2 cellular contexts compared by ENCODE assay signal in genomic region chr18:76558881-76559667, GRCh38.
A peak's percentile ranks its signal among the peaks of the same experiment; 100 is the strongest.
TF ChIP-seq lines count a peak whose summit lies in the region.

No MANE protein-coding gene starts in this region.

TF ChIP-seq in HepG2, 621 proteins besides CTCF, POLR2A, EP300 and RAD21 (continues in another document):
- TF ChIP-seq ZNF362 (CRISPR knock-in tag; IDR thresholded peaks at IDR 0.05; ENCODE audit: borderline replicate concordance) (no peak), ZNF687 (CRISPR knock-in tag; IDR thresholded peaks at IDR 0.05) (peak; percentile 45), HDAC2 (CRISPR knock-in tag; IDR thresholded peaks at IDR 0.05) (0 out of 2 replicates have a peak, but pooled peaks have one; percentile 17), GABPB1 (CRISPR knock-in tag; IDR thresholded peaks at IDR 0.05) (peak; percentile 39; the same call in 1 of the 2 replicates), ZMYM4 (CRISPR knock-in tag; IDR thresholded peaks at IDR 0.05) (no peak), ZBED4 (CRISPR knock-in tag; IDR thresholded peaks at IDR 0.05; ENCODE audit: borderline replicate concordance) (no peak), ZNF383 (CRISPR knock-in tag; IDR thresholded peaks at IDR 0.05; ENCODE audit: borderline replicate concordance) (no peak), NFRKB (IDR thresholded peaks at IDR 0.05) (no peak), UBTF (CRISPR knock-in tag; IDR thresholded peaks at IDR 0.05) (peak; percentile 82), HNF4A (CRISPR knock-in tag; IDR thresholded peaks at IDR 0.05) (peak; percentile 58), IRF9 (CRISPR knock-in tag; IDR thresholded peaks at IDR 0.05; ENCODE audit: borderline replicate concordance) (no peak), ZNF263 (CRISPR knock-in tag; IDR thresholded peaks at IDR 0.05) (0 out of 2 replicates have a peak, but pooled peaks have one; percentile 23)

TF ChIP-seq in SK-N-SH, 30 proteins besides CTCF, POLR2A, EP300 and RAD21 (continued from another document):
- TF ChIP-seq REST (IDR thresholded peaks at IDR 0.05; ENCODE audit: low read depth, low read length) = no peak
- TF ChIP-seq SMC3 (IDR thresholded peaks at IDR 0.05; ENCODE audit: low read depth, low read length) = no peak
- TF ChIP-seq RCOR1 (IDR thresholded peaks at IDR 0.05; ENCODE audit: low read length) = no peak
